Comparison of ENCODE assay signal across 28 cellular contexts in the genomic region with DNA sequence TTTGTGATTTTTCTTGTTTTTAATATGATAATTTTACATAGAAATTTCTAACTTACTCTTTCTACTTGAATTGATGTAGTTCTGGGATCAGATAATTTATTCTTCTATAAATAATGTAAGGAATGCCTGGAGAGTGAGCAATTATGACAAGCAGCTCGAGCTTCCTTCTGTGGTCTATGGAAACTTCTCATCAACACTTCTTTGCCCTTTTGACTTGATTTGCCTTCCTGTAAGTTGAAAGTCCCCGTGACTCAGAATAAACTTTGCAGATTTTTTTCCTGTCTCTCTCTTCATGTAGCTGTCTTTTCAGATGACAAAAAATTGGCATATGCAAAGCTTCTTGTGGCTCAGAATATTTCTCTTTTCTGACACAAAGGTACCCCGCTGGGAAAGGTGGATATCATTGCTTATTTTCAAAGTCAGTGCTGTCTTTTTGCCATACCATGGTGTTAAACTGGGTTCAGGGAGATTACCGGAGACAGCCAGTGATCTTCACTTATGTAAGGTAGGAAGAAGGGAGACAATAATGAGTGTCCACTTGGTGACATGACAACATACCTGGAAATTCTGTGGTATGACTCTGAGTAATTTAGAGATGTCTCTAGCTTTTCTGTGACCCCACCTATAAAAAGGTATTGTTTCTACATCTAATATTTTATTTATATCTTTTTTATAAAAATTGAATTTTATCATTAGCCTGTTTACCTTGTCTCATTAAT.
DNase-seq lines count a peak whose midpoint lies in the region; TF ChIP-seq lines count a peak whose summit lies in the region.
"Had no signal": no experiment of that assay in that cellular context is flagged by ENCODE, and none has a peak within 500 bp of the region (broad histone marks: within the 10 kb centered on the region; RNA-seq: fewer than 3 reads in every experiment).

No MANE protein-coding gene starts in this region.

- H3K9me3 ChIP-seq in WERI-Rb-1 (ENCODE audit: severe bottlenecking): no peaks in the 10 kb centered on the region
- H3K9me3 ChIP-seq: Peyer's patch, right atrium auricular region, suprapubic skin, upper lobe of left lung had no signal

- peak; percentile 1 for DNase-seq in A172 (ENCODE audit: low spot score)
- DNase-seq in HS-5 (ENCODE audit: low read depth): peak; percentile 38
- DNase-seq in SW 1271 (lab: John Stamatoyannopoulos, UW): peak; percentile 10 to 53
- peak; percentile 1 for DNase-seq in fibroblast of pulmonary artery (ENCODE audit: low read depth)
- DNase-seq in WERI-Rb-1: no peak
- no peak for DNase-seq in iPS-NIHi7 (ENCODE audit: extremely low spot score)
- DNase-seq in foreskin fibroblast: no peak
- no peak for DNase-seq in HuH-7 (ENCODE audit: low spot score)
- DNase-seq: 8988T; activated CD4-positive, alpha-beta T cell treated with anti-CD3 and anti-CD28 coated beads, Interleukin-2, amount 10 ng/mL, durations not matched to agents 7 days and 5 days; activated T-cell treated with anti-CD3 and anti-CD28 coated beads, Interleukin-2, amount 50 U/mL, for 4 hours; DMS79; GF-D8; glutamatergic neuron; left lung; MV-4-11; NCI-H1436; NCI-H2081; NCI-H69; Peyer's patch; posterior cingulate gyrus; SIG-M5; small intestine; stimulated activated naive CD4-positive, alpha-beta T cell; upper lobe of left lung had no signal

- no peaks in the 10 kb centered on the region for H3K36me3 ChIP-seq in WERI-Rb-1
- H3K36me3 ChIP-seq: left lung, Peyer's patch, right atrium auricular region, suprapubic skin, upper lobe of left lung had no signal

- no peak for TF ChIP-seq CTCF in fibroblast of pulmonary artery (IDR thresholded peaks at IDR 0.05; ENCODE audit: low read length, missing control alignments)
- no peak for TF ChIP-seq CTCF in WERI-Rb-1 (IDR thresholded peaks at IDR 0.05; ENCODE audit: low read depth, low read length)
- no peak for TF ChIP-seq CTCF in foreskin fibroblast (IDR thresholded peaks at IDR 0.05; ENCODE audit: low read depth, low read length)

- no peaks in the 10 kb centered on the region for H3K27me3 ChIP-seq in WERI-Rb-1 (ENCODE audit: insufficient read depth, low read depth, severe bottlenecking)
- H3K27me3 ChIP-seq: left lung, Peyer's patch, right atrium auricular region, suprapubic skin, upper lobe of left lung had no signal

- H3K4me3 ChIP-seq in fibroblast of pulmonary artery (replicated peaks; ENCODE audit: low read depth, low read length) (no peak overlapping the region), WERI-Rb-1 (ENCODE audit: low read depth, low read length) (no peak overlapping the region), foreskin fibroblast (ENCODE audit: low read depth in 1 of 2, low read length in 2 of 2) (no peak overlapping the region)
- H3K4me3 ChIP-seq: left lung, Peyer's patch, right atrium auricular region, suprapubic skin, upper lobe of left lung had no signal

- H3K27ac ChIP-seq in WERI-Rb-1: no peak overlapping the region
- H3K27ac ChIP-seq: left lung, Peyer's patch, right atrium auricular region, suprapubic skin, upper lobe of left lung, VCaP had no signal

Comparison
In these comparisons a context has a peak if more than half of its experiments do, and no peak if none do; other contexts are left out.
1. DNase-seq: peak in A172 (single experiment), HS-5 (single experiment), SW 1271 (2 of 2) and fibroblast of pulmonary artery (single experiment); none in WERI-Rb-1 (single experiment), iPS-NIHi7 (single experiment), foreskin fibroblast (0 of 2) and HuH-7 (single experiment).